Comparison of ENCODE assay signal across 8 cellular contexts in genomic region chr7:91940572-91941341, GRCh38. TPM values are rescaled to one million over a fixed set of nuclear protein-coding genes. Genes with fewer than 3 reads are reported as not detected.
DNase-seq lines count a peak whose midpoint lies in the region; ATAC-seq and TF ChIP-seq lines count a peak whose summit lies in the region.

Gene AKAP9 (plus strand): TSS chr7:91940862. CDS start chr7:91941100, 238 bp downstream.

- no peak for TF ChIP-seq CTCF in AG09319 (IDR thresholded peaks at IDR 0.05; ENCODE audit: low read depth, low read length)
- no peak for TF ChIP-seq CTCF in chondrocyte (IDR thresholded peaks at IDR 0.05)

- H3K27ac Mint-ChIP-seq in chondrocyte (ENCODE audit: unreplicated experiment) = peak within 1 kb of the TSS; percentile 98

- H3K9me3 Mint-ChIP-seq in chondrocyte (ENCODE audit: low read depth) = no peaks in the 10 kb centered on the region

- H3K4me1 Mint-ChIP-seq in chondrocyte (ENCODE audit: low read depth) = peaks cover 35% of the 10 kb centered on the region

- DNase-seq in AG09319 (ENCODE audit: extremely low read depth, low read depth) (peak; percentile 20), NCI-H2227 treated with DMSO at 0.1 percent for 48 hours (lab: John Stamatoyannopoulos, UW) (peak; percentile 83), chondrocyte (ENCODE audit: low spot score) (peak; percentile 97), left colon (peak; percentile 94 to 96)
- DNase-seq in activated CD4-positive, alpha-beta T cell treated with anti-CD3 and anti-CD28 coated beads for 24 hours (ENCODE audit: low read depth in 2 of 2) = peak; percentile 78 to 85
- DNase-seq in stimulated activated CD4-positive, alpha-beta T cell treated with anti-CD3 and anti-CD28 coated beads, Interleukin-1b, Interleukin-23, amount 100 ng/mL, for 48 hours = peak; percentile 88

- no peaks in the 10 kb centered on the region for H3K27me3 Mint-ChIP-seq in chondrocyte (ENCODE audit: low read depth)

- intact Hi-C loops in left colon (cut with DNase I, micrococcal nuclease) = no loop called here

- no peaks in the 10 kb centered on the region for H3K36me3 Mint-ChIP-seq in chondrocyte (ENCODE audit: low read depth)

- H3K4me3 Mint-ChIP-seq in chondrocyte (ENCODE audit: unreplicated experiment) = peak within 1 kb of the TSS; percentile 84

- ATAC-seq in GM18909 (IDR thresholded peaks at IDR 0.05; ENCODE audit: poor library complexity, unreplicated experiment) (peak; percentile 97), HG03159 (IDR thresholded peaks at IDR 0.05; ENCODE audit: unreplicated experiment) (peak; percentile 88), left colon (peak; percentile 98)

RNA-seq across cellular contexts. Expression of gene AKAP9, which starts in this region (rescaled TPM):
- total RNA-seq in chondrocyte = 32.1 to 54.6 TPM (median 35.1 TPM) in 3 replicates
- 100 to 1,000 TPM; 150 to 156 TPM for total RNA-seq in left colon

Comparison
In these comparisons a context has a peak if more than half of its experiments do, and no peak if none do; other contexts are left out.
1. Peak in every context shown above with its lines: DNase-seq and ATAC-seq.
2. DNase-seq: peak in every context shown above with its lines; median percentile 97 in chondrocyte; 95 in left colon; 88 in stimulated activated CD4-positive, alpha-beta T cell treated with anti-CD3 and anti-CD28 coated beads, Interleukin-1b, Interleukin-23, amount 100 ng/mL, for 48 hours; 83 in NCI-H2227 treated with DMSO at 0.1 percent for 48 hours; 82 in activated CD4-positive, alpha-beta T cell treated with anti-CD3 and anti-CD28 coated beads for 24 hours; 20 in AG09319.